In genomic region chr9:131657031-131657377, GRCh38 we compare ENCODE assay signal across 9 cellular contexts.
A peak's percentile ranks its signal among the peaks of the same experiment; 100 is the strongest.
DNase-seq lines count a peak whose midpoint lies in the region; ATAC-seq, FAIRE-seq and TF ChIP-seq lines count a peak whose summit lies in the region.
"Had no signal": no experiment of that assay in that cellular context is flagged by ENCODE, and none has a peak within 500 bp of the region (broad histone marks: within the 10 kb centered on the region; RNA-seq: fewer than 3 reads in every experiment).

No MANE protein-coding gene starts in this region.

- FAIRE-seq in K562 (lab: Jason Lieb, UNC) (no peak), frontal cortex (lab: Jason Lieb, UNC) (no peak)
- FAIRE-seq: pancreas had no signal

- H3K79me2 ChIP-seq in K562 (ENCODE audit: control insufficient read depth, insufficient read depth, low read length), result peaks cover 8% of the 10 kb centered on the region; the same call in 1 of the 3 replicates
- H3K79me2 ChIP-seq in parathyroid adenoma, result peaks cover 4% of the 10 kb centered on the region

- peak; percentile 32 for ATAC-seq in GM19025 (IDR thresholded peaks at IDR 0.05; ENCODE audit: low read depth, unreplicated experiment)
- peak; percentile 41 for ATAC-seq in HG03175 (IDR thresholded peaks at IDR 0.05; ENCODE audit: unreplicated experiment)
- no peak for ATAC-seq in K562

- TF ChIP-seq CTCF in K562 (IDR thresholded peaks at IDR 0.05 in 2 of 3, conservative IDR thresholded peaks at IDR 0.05 in 1 of 3; ENCODE audit: insufficient read depth in 2 of 3, low read depth in 1 of 3, low read length in 3 of 3) (no peak), parathyroid adenoma (IDR thresholded peaks at IDR 0.05) (no peak)

- TF ChIP-seq POLR2A in K562 (conservative IDR thresholded peaks at IDR 0.05), result no peak

- no peaks in the 10 kb centered on the region for H3K9me3 ChIP-seq in K562 (replicated peaks; ENCODE audit: control insufficient read depth, insufficient read depth, low read depth, low read length)
- H3K9me3 ChIP-seq in parathyroid adenoma (ENCODE audit: control insufficient read depth, low read length), result no peaks in the 10 kb centered on the region
- H3K9me3 ChIP-seq: pancreas had no signal

- H3K4me2 ChIP-seq in K562 (ENCODE audit: insufficient read depth, low read length) (no peak overlapping the region), parathyroid adenoma (ENCODE audit: low read length) (no peak overlapping the region)

- H3K4me1 ChIP-seq in K562 (replicated peaks in 1 of 2; ENCODE audit: control insufficient read depth in 2 of 2, insufficient read depth in 2 of 2, low read length in 2 of 2), result peaks cover 0 to 6% of the 10 kb centered on the region in 2 experiments; a peak in 2 of 5 replicates
- H3K4me1 ChIP-seq in parathyroid adenoma, result peaks cover 6% of the 10 kb centered on the region

- no TSS peak for BruUV-seq in K562 (replicated peaks; lab: Mats Ljungman, UMichigan)

- H3K9ac ChIP-seq in K562 (ENCODE audit: insufficient read depth in 1 of 2, low read depth in 2 of 2, low read length in 2 of 2), result no peak overlapping the region
- no peak overlapping the region for H3K9ac ChIP-seq in parathyroid adenoma

- no peak overlapping the region for H3K4me3 ChIP-seq in K562
- no peak overlapping the region for H3K4me3 ChIP-seq in parathyroid adenoma (ENCODE audit: low read depth, low read length)
- H3K4me3 ChIP-seq: pancreas had no signal

- in situ Hi-C loops in K562 (cut with MboI), result no loop called here

- POLR2A ChIA-PET in K562 (lab: Yijun Ruan, JAX), result interaction anchor here (0.6 kb wide), 1 partner anchor 1232 kb away, joined by 3 read pairs; no protein-coding TSS in a partner anchor

- no peak for TF ChIP-seq RAD21 in K562 (CRISPR knock-in tag; conservative IDR thresholded peaks at IDR 0.05 in 1 of 2, IDR thresholded peaks at IDR 0.05 in 1 of 2)

- H3K27ac ChIP-seq in K562 (ENCODE audit: extremely low read depth, low read depth, low read length), result no peak overlapping the region
- peak overlapping the region; percentile 11 for H3K27ac ChIP-seq in parathyroid adenoma

- no peaks in the 10 kb centered on the region for H3K36me3 ChIP-seq in K562 (ENCODE audit: control insufficient read depth, insufficient read depth, low read length)
- no peaks in the 10 kb centered on the region for H3K36me3 ChIP-seq in parathyroid adenoma (ENCODE audit: control insufficient read depth, insufficient read depth, low read length)
- H3K36me3 ChIP-seq: pancreas had no signal

- no peak for DNase-seq in K562 (ENCODE audit: extremely low read depth in 1 of 4, low spot score in 3 of 4)
- no peak for DNase-seq in frontal cortex (ENCODE audit: low spot score in 2 of 2)
- DNase-seq in superior temporal gyrus (ENCODE audit: extremely low spot score), result no peak
- no peak for DNase-seq in NOMO-1 treated with DMSO at 0.1 percent for 48 hours (lab: John Stamatoyannopoulos, UW; ENCODE audit: unreplicated experiment)
- DNase-seq in epidermal melanocyte (ENCODE audit: insufficient read length, low spot score), result no peak

- CTCF ChIA-PET in K562 (lab: Yijun Ruan, JAX; ENCODE audit: low intra/inter-chr PET ratio), result no interaction called here

- intact Hi-C loops in K562 (cut with micrococcal nuclease), result no loop called here

- no peak for TF ChIP-seq EP300 in K562 (IDR thresholded peaks at IDR 0.05; ENCODE audit: low read length)

- H3K9me1 ChIP-seq in K562 (ENCODE audit: control insufficient read depth, insufficient read depth, low read length), result no peaks in the 10 kb centered on the region

- H2AFZ ChIP-seq in K562 (ENCODE audit: low read depth, low read length) (no peak overlapping the region), parathyroid adenoma (no peak overlapping the region)

- H3K27me3 ChIP-seq in K562 (ENCODE audit: control insufficient read depth in 2 of 2, insufficient read depth in 2 of 2, low read length in 2 of 2) (no peaks in the 10 kb centered on the region), parathyroid adenoma (ENCODE audit: control insufficient read depth, insufficient read depth, low read length) (no peaks in the 10 kb centered on the region)
- H3K27me3 ChIP-seq: pancreas had no signal

- 73% methylated on average over 9 of the region's 9 CpGs for WGBS in K562 (ENCODE audit: insufficient coverage, low coverage, missing lambda C conversion rate)

- H4K20me1 ChIP-seq in K562 (replicated peaks; ENCODE audit: control insufficient read depth, insufficient read depth, low read length), result peaks cover 4% of the 10 kb centered on the region; the same call in 1 of the 2 replicates

TF ChIP-seq in K562, 482 proteins besides CTCF, POLR2A, EP300 and RAD21:
- TF ChIP-seq HMG20A (CRISPR knock-in tag; conservative IDR thresholded peaks at IDR 0.05) (no peak), FOXP1 (CRISPR knock-in tag; IDR thresholded peaks at IDR 0.05) (no peak), TCF3 (CRISPR knock-in tag; IDR thresholded peaks at IDR 0.05) (no peak), PKNOX1 (IDR thresholded peaks at IDR 0.05) (peak; percentile 40), ZBTB49 (CRISPR knock-in tag; IDR thresholded peaks at IDR 0.05; ENCODE audit: borderline replicate concordance) (no peak), PBX2 (CRISPR knock-in tag; IDR thresholded peaks at IDR 0.05; ENCODE audit: low read depth) (no peak), PBX2 (tag; conservative IDR thresholded peaks at IDR 0.05; ENCODE audit: low read depth) (peak; percentile 4; the same call in 1 of the 2 replicates)
